Comparison of ENCODE assay signal across 8 cellular contexts in the genomic region with DNA sequence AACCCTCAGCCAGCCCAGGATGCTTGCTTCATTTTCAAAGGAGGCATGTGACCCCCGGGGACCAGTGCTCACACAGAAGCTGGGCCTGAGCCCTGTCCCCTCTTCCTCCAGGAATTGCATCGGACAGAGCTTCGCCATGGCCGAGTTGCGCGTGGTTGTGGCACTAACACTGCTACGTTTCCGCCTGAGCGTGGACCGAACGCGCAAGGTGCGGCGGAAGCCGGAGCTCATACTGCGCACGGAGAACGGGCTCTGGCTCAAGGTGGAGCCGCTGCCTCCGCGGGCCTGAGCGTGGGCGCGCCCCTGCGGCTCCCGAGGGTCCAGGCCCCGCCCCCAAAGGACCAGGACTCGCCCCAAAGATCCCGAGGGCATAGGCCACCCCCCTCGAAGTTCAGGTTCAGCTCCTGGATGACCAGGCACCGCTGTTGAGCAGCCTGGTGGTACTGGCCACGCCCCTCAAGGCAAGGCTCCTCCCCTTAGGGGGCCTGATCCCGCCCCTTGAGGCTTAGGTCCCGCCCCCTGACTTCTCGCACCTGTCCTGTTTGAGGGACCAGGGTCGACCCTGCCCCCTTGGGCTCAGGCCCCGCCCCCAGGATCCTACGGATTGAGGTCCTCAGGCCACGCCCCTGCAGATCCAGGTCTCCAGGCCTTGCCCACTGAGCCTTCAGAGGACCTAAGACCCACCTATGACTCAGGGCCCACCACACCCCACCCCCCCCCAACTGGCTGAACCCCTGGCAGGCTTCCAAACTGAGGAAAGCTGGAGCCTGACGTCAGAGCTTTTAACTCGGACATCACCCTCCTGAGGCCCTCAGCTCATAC. TPM values are rescaled to one million over a fixed set of nuclear protein-coding genes. Genes with fewer than 3 reads are reported as not detected.
DNase-seq lines count a peak whose midpoint lies in the region; ATAC-seq and TF ChIP-seq lines count a peak whose summit lies in the region.

No MANE protein-coding gene starts in this region.

- no peak overlapping the region for H3K4me3 ChIP-seq in MM.1S (ENCODE audit: low read length)

- peak overlapping the region; percentile 60 for H3K27ac Mint-ChIP-seq in CD4-positive, alpha-beta T cell

- intact Hi-C loops in CD4-positive, alpha-beta T cell (cut with DNase I, micrococcal nuclease) = loop anchor here in 1 of 2 experiments (1.0 to 5.0 kb wide), 2 partner anchors 89 to 172 kb away; a partner anchor contains a TSS
- intact Hi-C loops in head of caudate nucleus (cut with DNase I) = loop anchor here (10.0 kb wide), 2 partner anchors 127 to 377 kb away; no protein-coding TSS in a partner anchor

- peak overlapping the region; percentile 40; the same call in 1 of the 2 replicates for H3K4me2 ChIP-seq in MM.1S (ENCODE audit: low read depth, low read length)

- H3F3A ChIP-seq in MM.1S (ENCODE audit: insufficient read depth, low read length) = no peaks in the 10 kb centered on the region

- CTCF ChIA-PET in CD4-positive, alpha-beta T cell (lab: Charles Lee) = interaction anchor here (1.0 to 3.8 kb wide), 3 partner anchors 10 to 132 kb away, joined by 4 to 36 read pairs (median 4); a partner anchor contains a TSS

- no peaks in the 10 kb centered on the region for H3K36me3 ChIP-seq in MM.1S (replicated peaks; ENCODE audit: insufficient read depth, low read length)

- H3K79me2 ChIP-seq in MM.1S (ENCODE audit: low read length) = no peaks in the 10 kb centered on the region

- no peaks in the 10 kb centered on the region for H3K36me3 Mint-ChIP-seq in CD4-positive, alpha-beta T cell (ENCODE audit: low read depth)

- H3K9me3 ChIP-seq in CD4-positive, alpha-beta T cell (ENCODE audit: control insufficient read depth, low read length) = no peaks in the 10 kb centered on the region
- H3K9me3 ChIP-seq in MM.1S (replicated peaks; ENCODE audit: insufficient read depth, low read length) = no peaks in the 10 kb centered on the region

- TF ChIP-seq CTCF in CD4-positive, alpha-beta T cell (IDR thresholded peaks at IDR 0.05) = no peak
- TF ChIP-seq CTCF in MM.1S (IDR thresholded peaks at IDR 0.05; ENCODE audit: low read length) = no peak

- H3K27me3 Mint-ChIP-seq in CD4-positive, alpha-beta T cell = no peaks in the 10 kb centered on the region

- no peak overlapping the region for H3K27ac ChIP-seq in CD4-positive, alpha-beta T cell (ENCODE audit: low read depth, low read length)
- no peak overlapping the region for H3K27ac ChIP-seq in MM.1S (ENCODE audit: low read length)

- peak; percentile 51 to 77 (median 62) for DNase-seq in CD4-positive, alpha-beta T cell
- DNase-seq in MM.1S = no peak
- peak; percentile 62 for DNase-seq in activated T-cell treated with anti-CD3 and anti-CD28 coated beads for 24 hours (ENCODE audit: low read depth)
- peak in 33 of 42 donors; percentile 3 to 57 (median 26) for DNase-seq in head of caudate nucleus
- peak; percentile 56 to 62 for DNase-seq in stimulated activated CD4-positive, alpha-beta T cell treated with anti-CD3 and anti-CD28 coated beads, Interleukin-1b, Interleukin-23, amount 100 ng/mL, for 4 hours (ENCODE audit: low read depth in 2 of 2)
- no peak for DNase-seq in hippocampal formation (lab: John Stamatoyannopoulos, UW)

- H3K9me2 ChIP-seq in MM.1S (replicated peaks; ENCODE audit: insufficient read depth, low read length) = no peaks in the 10 kb centered on the region

- H2AFZ ChIP-seq in MM.1S (ENCODE audit: low read length) = no peak overlapping the region; the same call in 1 of the 2 replicates

- no peaks in the 10 kb centered on the region for H3K9me3 Mint-ChIP-seq in CD4-positive, alpha-beta T cell

- H4K20me1 ChIP-seq in MM.1S (ENCODE audit: insufficient read depth, low read length) = no peaks in the 10 kb centered on the region

- no peak overlapping the region for H3K9ac ChIP-seq in MM.1S (ENCODE audit: low read length)

- peaks cover 9% of the 10 kb centered on the region; the same call in 1 of the 2 replicates for H3K4me1 ChIP-seq in MM.1S (ENCODE audit: low read length)

- POLR2A ChIA-PET in CD4-positive, alpha-beta T cell (lab: Charles Lee) = interaction anchor here (0.5 to 3.6 kb wide), 18 partner anchors 34 to 460 kb away, joined by 3 to 79 read pairs (median 6); a partner anchor contains a TSS

- no peaks in the 10 kb centered on the region for H3K27me3 ChIP-seq in CD4-positive, alpha-beta T cell (ENCODE audit: control insufficient read depth, insufficient read depth, low read length)
- H3K27me3 ChIP-seq in MM.1S (replicated peaks; ENCODE audit: insufficient read depth, low read length) = peaks cover 36% of the 10 kb centered on the region

- peaks cover 24% of the 10 kb centered on the region for H3K4me1 Mint-ChIP-seq in CD4-positive, alpha-beta T cell (ENCODE audit: low read depth)

- peak overlapping the region; percentile 87 for H3K4me3 Mint-ChIP-seq in CD4-positive, alpha-beta T cell

- peak; percentile 43 for ATAC-seq in CD4-positive, alpha-beta T cell (ENCODE audit: poor library complexity)
- no peak for ATAC-seq in GM21529 (IDR thresholded peaks at IDR 0.05; ENCODE audit: unreplicated experiment)
- ATAC-seq in GM21619 (IDR thresholded peaks at IDR 0.05; ENCODE audit: unreplicated experiment) = no peak

RNA-seq across cellular contexts. Expression of a gene that starts 43.1 kb away (rescaled TPM):
- under 1 TPM; 0.19 to 0.28 TPM for total RNA-seq in CD4-positive, alpha-beta T cell

Comparison
In these comparisons a context has a peak if more than half of its experiments do, and no peak if none do; other contexts are left out.
1. DNase-seq: peak in CD4-positive, alpha-beta T cell (10 of 10), activated T-cell treated with anti-CD3 and anti-CD28 coated beads for 24 hours (single experiment), head of caudate nucleus (33 of 42) and stimulated activated CD4-positive, alpha-beta T cell treated with anti-CD3 and anti-CD28 coated beads, Interleukin-1b, Interleukin-23, amount 100 ng/mL, for 4 hours (2 of 2); none in MM.1S (single experiment) and hippocampal formation (0 of 2).